ENCODE assay signal across 2 cellular contexts in the genomic region with DNA sequence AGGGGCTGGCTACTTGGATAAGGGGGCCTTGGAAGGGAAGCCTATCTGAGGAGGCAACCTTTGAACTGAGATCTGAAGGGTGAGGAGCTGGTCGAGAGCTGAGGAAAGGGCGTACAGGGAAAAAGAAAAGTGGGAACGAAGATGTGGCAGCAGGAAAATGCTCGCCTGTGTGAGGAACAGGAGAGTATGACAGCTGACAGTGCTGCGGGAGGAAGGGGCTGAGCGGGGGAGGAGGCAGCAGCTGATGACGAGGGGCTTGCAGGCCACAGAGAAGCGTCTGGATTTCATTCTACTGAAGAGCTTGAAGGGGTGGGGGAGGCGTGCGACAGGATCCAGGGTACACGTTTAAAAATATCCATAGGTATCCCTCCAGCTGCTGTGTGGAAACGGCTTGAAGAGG.
TF ChIP-seq lines count a peak whose summit lies in the region.

No MANE protein-coding gene starts in this region.

TF ChIP-seq in IMR-90, 13 proteins besides CTCF, POLR2A, EP300 and RAD21:
- TF ChIP-seq NFE2L2 (IDR thresholded peaks at IDR 0.05; ENCODE audit: low read depth, low read length) (no peak), RFX5 (IDR thresholded peaks at IDR 0.05; ENCODE audit: low read depth, low read length) (no peak), MAFK (IDR thresholded peaks at IDR 0.05; ENCODE audit: low read depth, low read length) (no peak), BHLHE40 (IDR thresholded peaks at IDR 0.05; ENCODE audit: low read depth, low read length) (no peak), CHD1 (IDR thresholded peaks at IDR 0.05; ENCODE audit: low read depth, low read length) (no peak), RCOR1 (IDR thresholded peaks at IDR 0.05; ENCODE audit: insufficient replicate concordance, low read length) (no peak), MXI1 (IDR thresholded peaks at IDR 0.05; ENCODE audit: borderline replicate concordance, low read depth, low read length) (no peak), FOS (IDR thresholded peaks at IDR 0.05; ENCODE audit: low read depth, low read length) (no peak), SMC3 (IDR thresholded peaks at IDR 0.05; ENCODE audit: low read depth, low read length) (no peak), MAZ (IDR thresholded peaks at IDR 0.05; ENCODE audit: borderline replicate concordance, low read depth, low read length) (no peak), CEBPB (IDR thresholded peaks at IDR 0.05; ENCODE audit: low read depth, low read length) (no peak)
- TF ChIP-seq, protein P1, sequence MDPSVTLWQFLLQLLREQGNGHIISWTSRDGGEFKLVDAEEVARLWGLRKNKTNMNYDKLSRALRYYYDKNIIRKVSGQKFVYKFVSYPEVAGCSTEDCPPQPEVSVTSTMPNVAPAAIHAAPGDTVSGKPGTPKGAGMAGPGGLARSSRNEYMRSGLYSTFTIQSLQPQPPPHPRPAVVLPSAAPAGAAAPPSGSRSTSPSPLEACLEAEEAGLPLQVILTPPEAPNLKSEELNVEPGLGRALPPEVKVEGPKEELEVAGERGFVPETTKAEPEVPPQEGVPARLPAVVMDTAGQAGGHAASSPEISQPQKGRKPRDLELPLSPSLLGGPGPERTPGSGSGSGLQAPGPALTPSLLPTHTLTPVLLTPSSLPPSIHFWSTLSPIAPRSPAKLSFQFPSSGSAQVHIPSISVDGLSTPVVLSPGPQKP (IDR thresholded peaks at IDR 0.05; ENCODE audit: borderline replicate concordance, low read depth, low read length): no peak
- TF ChIP-seq, protein P2, sequence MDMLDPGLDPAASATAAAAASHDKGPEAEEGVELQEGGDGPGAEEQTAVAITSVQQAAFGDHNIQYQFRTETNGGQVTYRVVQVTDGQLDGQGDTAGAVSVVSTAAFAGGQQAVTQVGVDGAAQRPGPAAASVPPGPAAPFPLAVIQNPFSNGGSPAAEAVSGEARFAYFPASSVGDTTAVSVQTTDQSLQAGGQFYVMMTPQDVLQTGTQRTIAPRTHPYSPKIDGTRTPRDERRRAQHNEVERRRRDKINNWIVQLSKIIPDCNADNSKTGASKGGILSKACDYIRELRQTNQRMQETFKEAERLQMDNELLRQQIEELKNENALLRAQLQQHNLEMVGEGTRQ (IDR thresholded peaks at IDR 0.05; ENCODE audit: low read depth, low read length): no peak

TF ChIP-seq in GM23338, 12 proteins besides CTCF, POLR2A, EP300 and RAD21:
- TF ChIP-seq CREB1 (CRISPR knock-in tag; IDR thresholded peaks at IDR 0.05; ENCODE audit: low read depth): no peak
- TF ChIP-seq, protein P3, sequence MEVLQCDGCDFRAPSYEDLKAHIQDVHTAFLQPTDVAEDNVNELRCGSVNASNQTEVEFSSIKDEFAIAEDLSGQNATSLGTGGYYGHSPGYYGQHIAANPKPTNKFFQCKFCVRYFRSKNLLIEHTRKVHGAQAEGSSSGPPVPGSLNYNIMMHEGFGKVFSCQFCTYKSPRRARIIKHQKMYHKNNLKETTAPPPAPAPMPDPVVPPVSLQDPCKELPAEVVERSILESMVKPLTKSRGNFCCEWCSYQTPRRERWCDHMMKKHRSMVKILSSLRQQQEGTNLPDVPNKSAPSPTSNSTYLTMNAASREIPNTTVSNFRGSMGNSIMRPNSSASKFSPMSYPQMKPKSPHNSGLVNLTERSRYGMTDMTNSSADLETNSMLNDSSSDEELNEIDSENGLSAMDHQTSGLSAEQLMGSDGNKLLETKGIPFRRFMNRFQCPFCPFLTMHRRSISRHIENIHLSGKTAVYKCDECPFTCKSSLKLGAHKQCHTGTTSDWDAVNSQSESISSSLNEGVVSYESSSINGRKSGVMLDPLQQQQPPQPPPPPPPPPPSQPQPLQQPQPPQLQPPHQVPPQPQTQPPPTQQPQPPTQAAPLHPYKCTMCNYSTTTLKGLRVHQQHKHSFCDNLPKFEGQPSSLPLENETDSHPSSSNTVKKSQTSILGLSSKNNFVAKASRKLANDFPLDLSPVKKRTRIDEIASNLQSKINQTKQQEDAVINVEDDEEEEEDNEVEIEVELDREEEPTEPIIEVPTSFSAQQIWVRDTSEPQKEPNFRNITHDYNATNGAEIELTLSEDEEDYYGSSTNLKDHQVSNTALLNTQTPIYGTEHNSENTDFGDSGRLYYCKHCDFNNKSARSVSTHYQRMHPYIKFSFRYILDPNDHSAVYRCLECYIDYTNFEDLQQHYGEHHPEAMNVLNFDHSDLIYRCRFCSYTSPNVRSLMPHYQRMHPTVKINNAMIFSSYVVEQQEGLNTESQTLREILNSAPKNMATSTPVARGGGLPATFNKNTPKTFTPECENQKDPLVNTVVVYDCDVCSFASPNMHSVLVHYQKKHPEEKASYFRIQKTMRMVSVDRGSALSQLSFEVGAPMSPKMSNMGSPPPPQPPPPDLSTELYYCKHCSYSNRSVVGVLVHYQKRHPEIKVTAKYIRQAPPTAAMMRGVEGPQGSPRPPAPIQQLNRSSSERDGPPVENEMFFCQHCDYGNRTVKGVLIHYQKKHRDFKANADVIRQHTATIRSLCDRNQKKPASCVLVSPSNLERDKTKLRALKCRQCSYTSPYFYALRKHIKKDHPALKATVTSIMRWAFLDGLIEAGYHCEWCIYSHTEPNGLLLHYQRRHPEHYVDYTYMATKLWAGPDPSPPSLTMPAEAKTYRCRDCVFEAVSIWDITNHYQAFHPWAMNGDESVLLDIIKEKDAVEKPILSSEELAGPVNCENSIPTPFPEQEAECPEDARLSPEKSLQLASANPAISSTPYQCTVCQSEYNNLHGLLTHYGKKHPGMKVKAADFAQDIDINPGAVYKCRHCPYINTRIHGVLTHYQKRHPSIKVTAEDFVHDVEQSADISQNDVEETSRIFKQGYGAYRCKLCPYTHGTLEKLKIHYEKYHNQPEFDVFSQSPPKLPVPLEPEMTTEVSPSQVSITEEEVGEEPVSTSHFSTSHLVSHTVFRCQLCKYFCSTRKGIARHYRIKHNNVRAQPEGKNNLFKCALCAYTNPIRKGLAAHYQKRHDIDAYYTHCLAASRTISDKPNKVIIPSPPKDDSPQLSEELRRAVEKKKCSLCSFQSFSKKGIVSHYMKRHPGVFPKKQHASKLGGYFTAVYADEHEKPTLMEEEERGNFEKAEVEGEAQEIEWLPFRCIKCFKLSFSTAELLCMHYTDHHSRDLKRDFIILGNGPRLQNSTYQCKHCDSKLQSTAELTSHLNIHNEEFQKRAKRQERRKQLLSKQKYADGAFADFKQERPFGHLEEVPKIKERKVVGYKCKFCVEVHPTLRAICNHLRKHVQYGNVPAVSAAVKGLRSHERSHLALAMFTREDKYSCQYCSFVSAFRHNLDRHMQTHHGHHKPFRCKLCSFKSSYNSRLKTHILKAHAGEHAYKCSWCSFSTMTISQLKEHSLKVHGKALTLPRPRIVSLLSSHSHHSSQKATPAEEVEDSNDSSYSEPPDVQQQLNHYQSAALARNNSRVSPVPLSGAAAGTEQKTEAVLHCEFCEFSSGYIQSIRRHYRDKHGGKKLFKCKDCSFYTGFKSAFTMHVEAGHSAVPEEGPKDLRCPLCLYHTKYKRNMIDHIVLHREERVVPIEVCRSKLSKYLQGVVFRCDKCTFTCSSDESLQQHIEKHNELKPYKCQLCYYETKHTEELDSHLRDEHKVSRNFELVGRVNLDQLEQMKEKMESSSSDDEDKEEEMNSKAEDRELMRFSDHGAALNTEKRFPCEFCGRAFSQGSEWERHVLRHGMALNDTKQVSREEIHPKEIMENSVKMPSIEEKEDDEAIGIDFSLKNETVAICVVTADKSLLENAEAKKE (CRISPR knock-in tag; IDR thresholded peaks at IDR 0.05): no peak
- TF ChIP-seq EZH2 (IDR thresholded peaks at IDR 0.05; ENCODE audit: low read depth, unreplicated experiment): no peak
- no peak for TF ChIP-seq JUNB (IDR thresholded peaks at IDR 0.05; ENCODE audit: unreplicated experiment)
- TF ChIP-seq, protein P4, sequence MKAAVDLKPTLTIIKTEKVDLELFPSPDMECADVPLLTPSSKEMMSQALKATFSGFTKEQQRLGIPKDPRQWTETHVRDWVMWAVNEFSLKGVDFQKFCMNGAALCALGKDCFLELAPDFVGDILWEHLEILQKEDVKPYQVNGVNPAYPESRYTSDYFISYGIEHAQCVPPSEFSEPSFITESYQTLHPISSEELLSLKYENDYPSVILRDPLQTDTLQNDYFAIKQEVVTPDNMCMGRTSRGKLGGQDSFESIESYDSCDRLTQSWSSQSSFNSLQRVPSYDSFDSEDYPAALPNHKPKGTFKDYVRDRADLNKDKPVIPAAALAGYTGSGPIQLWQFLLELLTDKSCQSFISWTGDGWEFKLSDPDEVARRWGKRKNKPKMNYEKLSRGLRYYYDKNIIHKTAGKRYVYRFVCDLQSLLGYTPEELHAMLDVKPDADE (IDR thresholded peaks at IDR 0.05): no peak
